22 cellular contexts compared by ENCODE assay signal in the genomic region with DNA sequence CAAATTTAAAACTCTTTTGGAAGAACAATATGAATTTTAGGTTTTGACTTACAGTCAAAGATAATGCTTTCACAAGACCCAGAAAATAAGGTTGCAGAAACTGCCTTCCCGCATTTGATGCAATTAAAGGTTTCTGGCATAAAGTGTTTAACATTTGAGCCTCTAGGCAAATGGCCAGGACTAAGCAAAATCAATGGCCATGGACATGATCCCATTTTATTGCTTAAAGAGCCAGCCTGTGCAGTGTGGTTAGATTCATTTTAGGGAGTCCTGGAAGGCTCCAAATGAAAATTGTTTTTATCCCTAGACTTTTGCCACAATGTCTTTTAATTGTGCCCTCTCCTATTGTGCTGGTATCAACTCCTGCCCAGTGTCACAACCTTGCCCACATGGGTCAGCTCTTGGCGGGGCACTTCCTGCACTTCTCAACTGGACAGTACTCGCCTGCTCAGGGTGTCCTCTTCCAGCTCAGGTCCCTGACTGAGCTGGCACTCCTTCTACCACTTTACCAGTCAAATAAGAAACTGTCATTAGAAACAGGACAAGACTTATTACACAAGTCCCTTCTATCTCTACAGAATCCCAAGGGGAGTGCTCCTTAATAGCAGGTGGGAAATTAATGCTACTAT.
"Had no signal": no experiment of that assay in that cellular context is flagged by ENCODE, and none has a peak within 500 bp of the region (broad histone marks: within the 10 kb centered on the region; RNA-seq: fewer than 3 reads in every experiment).

No MANE protein-coding gene starts in this region.

- H3K9ac ChIP-seq: KMS-11 had no signal

- H3K27ac ChIP-seq: KMS-11 had no signal

- ATAC-seq: activated CD8-positive, alpha-beta T cell treated with anti-CD3 and anti-CD28 coated beads, Interleukin-2, amount 10 ng/mL, durations not matched to agents 7 days and 5 days; PC-3; WTC11 had no signal

- DNase-seq: activated CD4-positive, alpha-beta T cell treated with anti-CD3 and anti-CD28 coated beads for 48 hours; activated CD4-positive, alpha-beta T cell treated with anti-CD3 and anti-CD28 coated beads, Interleukin-2, amount 50 U/mL, for 4 hours; activated CD4-positive, CD25-positive, alpha-beta regulatory T cell treated with anti-CD3 and anti-CD28 coated beads, Interleukin-2, amount 50 U/mL, for 72 hours; activated CD8-positive, alpha-beta memory T cell treated with anti-CD3 and anti-CD28 coated beads, Interleukin-2, amount 50 U/mL, for 48 hours; activated CD8-positive, alpha-beta T cell treated with anti-CD3 and anti-CD28 coated beads, Interleukin-2, amount 10 ng/mL, durations not matched to agents 7 days and 5 days; activated naive CD4-positive, alpha-beta T cell treated with anti-CD3 and anti-CD28 coated beads, Interleukin-2, amount 50 U/mL, for 16 hours; activated T-cell treated with anti-CD3 and anti-CD28 coated beads, Interleukin-2, amount 50 U/mL, for 1 hour; amniotic stem cell; MV-4-11; NCI-H1092 treated with DMSO at 0.1 percent for 48 hours; NCI-H1417 treated with DMSO at 0.1 percent for 48 hours; NCI-H1694; NCI-H2029; NCI-H2107; NCI-H2171 treated with DMSO at 0.1 percent for 48 hours; NCI-H226; NCI-H510A; NCI-H69; PC-3; SHP77 treated with DMSO at 0.1 percent for 48 hours had no signal
